14 cellular contexts compared by ENCODE assay signal in genomic region chr20:26207237-26207966, GRCh38.
DNase-seq lines count a peak whose midpoint lies in the region; ATAC-seq, FAIRE-seq and TF ChIP-seq lines count a peak whose summit lies in the region.
"Had no signal": no experiment of that assay in that cellular context is flagged by ENCODE, and none has a peak within 500 bp of the region (broad histone marks: within the 10 kb centered on the region; RNA-seq: fewer than 3 reads in every experiment).

No MANE protein-coding gene starts in this region.

- no peak for TF ChIP-seq CTCF in astrocyte (IDR thresholded peaks at IDR 0.05; ENCODE audit: insufficient read depth, low read depth, low read length)
- no peak for TF ChIP-seq CTCF in neural cell (IDR thresholded peaks at IDR 0.05; ENCODE audit: poor library complexity, severe bottlenecking)
- no peak for TF ChIP-seq CTCF in CD14-positive monocyte (IDR thresholded peaks at IDR 0.05)
- no peak for TF ChIP-seq CTCF in right lobe of liver (IDR thresholded peaks at IDR 0.05)

- no peaks in the 10 kb centered on the region for H3K4me1 ChIP-seq in ES-I3 (ENCODE audit: insufficient read depth, low read length)
- no peaks in the 10 kb centered on the region for H3K4me1 ChIP-seq in astrocyte (ENCODE audit: insufficient read depth, low read length)
- no peaks in the 10 kb centered on the region for H3K4me1 ChIP-seq in right lobe of liver

- H3K36me3 Mint-ChIP-seq in astrocyte (ENCODE audit: low read depth, unreplicated experiment) = no peaks in the 10 kb centered on the region
- peaks cover 0 to 4% of the 10 kb centered on the region in 2 donors for H3K36me3 Mint-ChIP-seq in CD14-positive monocyte
- H3K36me3 Mint-ChIP-seq: IgD-negative memory B cell had no signal

- H3K9me3 ChIP-seq in ES-I3 (ENCODE audit: control insufficient read depth, insufficient read depth, low read length) (no peaks in the 10 kb centered on the region), astrocyte (ENCODE audit: insufficient read depth, low read depth, low read length) (no peaks in the 10 kb centered on the region), neural cell (ENCODE audit: low read length) (peaks cover 5% of the 10 kb centered on the region), right lobe of liver (peaks cover 0 to 3% (median 0%) of the 10 kb centered on the region in 4 donors)

- no peaks in the 10 kb centered on the region for H3F3A ChIP-seq in neural cell (ENCODE audit: insufficient read depth, low read length, poor library complexity, severe bottlenecking)

- H4K20me1 ChIP-seq in astrocyte (ENCODE audit: insufficient read depth, low read length) (no peaks in the 10 kb centered on the region), neural cell (ENCODE audit: insufficient read depth) (no peaks in the 10 kb centered on the region)

- H3K27ac Mint-ChIP-seq in astrocyte (ENCODE audit: unreplicated experiment) (peak overlapping the region; percentile 62), CD14-positive monocyte (no peak overlapping the region)
- H3K27ac Mint-ChIP-seq: IgD-negative memory B cell had no signal

- peaks cover 13% of the 10 kb centered on the region for H3K27me3 Mint-ChIP-seq in astrocyte (ENCODE audit: low read depth, unreplicated experiment)
- H3K27me3 Mint-ChIP-seq in CD14-positive monocyte (ENCODE audit: low read depth in 3 of 3) = peaks cover 19 to 36% (median 20%) of the 10 kb centered on the region in 3 donors

- no peak for TF ChIP-seq RAD21 in neural cell (conservative IDR thresholded peaks at IDR 0.05)

- H3K4me3 Mint-ChIP-seq in astrocyte (ENCODE audit: unreplicated experiment) (peak overlapping the region; percentile 85), CD14-positive monocyte (peak overlapping the region in 1 of 2 donors; percentile 81)

- H3K9ac ChIP-seq in ES-I3 (ENCODE audit: low read depth, low read length) (peak overlapping the region; percentile 79; the same call in 1 of the 2 replicates), astrocyte (ENCODE audit: low read length) (no peak overlapping the region), neural cell (ENCODE audit: low read length) (no peak overlapping the region)

- DNase-seq in DMS53 (lab: John Stamatoyannopoulos, UW) (peak; percentile 8), DMS53 treated with DMSO at 0.1 percent for 48 hours (lab: John Stamatoyannopoulos, UW; ENCODE audit: unreplicated experiment) (no peak), astrocyte (ENCODE audit: low read depth) (no peak), CD14-positive monocyte (ENCODE audit: low spot score) (no peak), right lobe of liver (no peak), HPDE6-E6E7 (ENCODE audit: extremely low spot score) (no peak)
- DNase-seq: 8988T, Calu3, NCI-H146, SIG-M5 had no signal

- H3K4me1 Mint-ChIP-seq in astrocyte (ENCODE audit: low read depth, unreplicated experiment) (peaks cover 1% of the 10 kb centered on the region), CD14-positive monocyte (no peaks in the 10 kb centered on the region)

- H3K79me2 ChIP-seq in astrocyte (ENCODE audit: insufficient read depth, low read length) = no peaks in the 10 kb centered on the region
- H3K79me2 ChIP-seq in neural cell (replicated peaks; ENCODE audit: insufficient read depth, low read length) = no peaks in the 10 kb centered on the region

- H3K9me3 Mint-ChIP-seq in astrocyte (ENCODE audit: unreplicated experiment) (peaks cover 5% of the 10 kb centered on the region), CD14-positive monocyte (peaks cover 7 to 22% (median 16%) of the 10 kb centered on the region in 7 donors)

- no peak for TF ChIP-seq POLR2A in right lobe of liver (IDR thresholded peaks at IDR 0.05)

- H2AFZ ChIP-seq in astrocyte (ENCODE audit: low read depth, low read length) (no peak overlapping the region), neural cell (ENCODE audit: low read depth, low read length) (no peak overlapping the region)

- no peak for FAIRE-seq in astrocyte (lab: Jason Lieb, UNC)

- ATAC-seq in right lobe of liver = no peak
- ATAC-seq: sciatic nerve had no signal

- WGBS in right lobe of liver (ENCODE audit: insufficient coverage, low coverage, low lambda C conversion rate, missing lambda C conversion rate) = 60% methylated on average over 3 of the region's 3 CpGs

- H3K9me2 ChIP-seq in neural cell (ENCODE audit: insufficient read depth, low read length) = no peaks in the 10 kb centered on the region

- H3K4me2 ChIP-seq in astrocyte (ENCODE audit: low read length) (peak overlapping the region; percentile 79), neural cell (ENCODE audit: low read length) (no peak overlapping the region)

- no peak for TF ChIP-seq EP300 in neural cell (conservative IDR thresholded peaks at IDR 0.05; ENCODE audit: poor library complexity, severe bottlenecking)

- peaks cover 16% of the 10 kb centered on the region for H3K27me3 ChIP-seq in astrocyte (ENCODE audit: insufficient read depth, low read length)
- peaks cover 56% of the 10 kb centered on the region for H3K27me3 ChIP-seq in neural cell (ENCODE audit: insufficient read depth, low read depth, low read length)
- peaks cover 0 to 8% of the 10 kb centered on the region in 2 donors for H3K27me3 ChIP-seq in right lobe of liver

- H3K27ac ChIP-seq in astrocyte (ENCODE audit: low read depth, low read length) (no peak overlapping the region), neural cell (ENCODE audit: low read length) (no peak overlapping the region), right lobe of liver (no peak overlapping the region)

- no peak overlapping the region for H3K4me3 ChIP-seq in astrocyte (ENCODE audit: insufficient read depth, low read depth, low read length)
- peak overlapping the region; percentile 73 for H3K4me3 ChIP-seq in neural cell (ENCODE audit: low read length)
- no peak overlapping the region for H3K4me3 ChIP-seq in right lobe of liver

- H3K36me3 ChIP-seq in ES-I3 (ENCODE audit: insufficient read depth, low read length) = no peaks in the 10 kb centered on the region
- H3K36me3 ChIP-seq in astrocyte (ENCODE audit: insufficient read depth, low read length) = no peaks in the 10 kb centered on the region
- no peaks in the 10 kb centered on the region for H3K36me3 ChIP-seq in neural cell (ENCODE audit: insufficient read depth, low read length)
- H3K36me3 ChIP-seq in right lobe of liver = no peaks in the 10 kb centered on the region

- intact Hi-C loops in CD14-positive monocyte (cut with micrococcal nuclease) (no loop called here), right lobe of liver (cut with DNase I) (no loop called here)

TF ChIP-seq in neural cell, 6 proteins besides CTCF, POLR2A, EP300 and RAD21:
- TF ChIP-seq EZH2 (IDR thresholded peaks at IDR 0.05; ENCODE audit: borderline replicate concordance, insufficient read depth, low read length, poor library complexity, severe bottlenecking) (no peak), POLR2AphosphoS5 (IDR thresholded peaks at IDR 0.05) (no peak), SMC3 (conservative IDR thresholded peaks at IDR 0.05; ENCODE audit: poor library complexity) (no peak), REST (IDR thresholded peaks at IDR 0.05; ENCODE audit: borderline replicate concordance) (no peak), TAF1 (IDR thresholded peaks at IDR 0.05; ENCODE audit: low read depth) (no peak), MXI1 (conservative IDR thresholded peaks at IDR 0.05; ENCODE audit: poor library complexity, severe bottlenecking) (no peak)
